8 cellular contexts compared by ENCODE assay signal in genomic region chr2:75647771-75648170, GRCh38. TPM values are rescaled to one million over a fixed set of nuclear protein-coding genes. Genes with fewer than 3 reads are reported as not detected.
A peak's percentile ranks its signal among the peaks of the same experiment; 100 is the strongest.
DNase-seq lines count a peak whose midpoint lies in the region; ATAC-seq, FAIRE-seq and TF ChIP-seq lines count a peak whose summit lies in the region.

No MANE protein-coding gene starts in this region.

- no peak overlapping the region for H2BK5ac ChIP-seq in IMR-90 (ENCODE audit: low read depth, low read length, poor library complexity, severe bottlenecking)

- no peak overlapping the region for H4K91ac ChIP-seq in IMR-90 (ENCODE audit: insufficient read depth, low read depth, low read length)

- H3K4ac ChIP-seq in IMR-90 (ENCODE audit: low read depth, low read length) = no peak overlapping the region

- CTCF ChIA-PET in IMR-90 (lab: Yijun Ruan, JAX) (no interaction called here), GM12878 (lab: Yijun Ruan, JAX) (interaction anchor here (0.9 to 5.8 kb wide), 12 partner anchors 9 to 811 kb away, joined by 3 to 49 read pairs (median 5); partner anchors contain the start of gene GCFC2)

- no CpG with 5 or more reads among the region's 3 CpGs for WGBS in IMR-90 (ENCODE audit: extremely low coverage in 2 of 2, insufficient read length in 1 of 2), 2 experiments
- 46% methylated on average over 3 of the region's 3 CpGs for WGBS in GM12878 (ENCODE audit: insufficient coverage, insufficient replicate concordance, low lambda C conversion rate, missing lambda C conversion rate)

- no peaks in the 10 kb centered on the region for H3K27me3 Mint-ChIP-seq in CD14-positive monocyte (ENCODE audit: low read depth in 3 of 3)

- H3K36me3 ChIP-seq in IMR-90 (ENCODE audit: control insufficient read depth, insufficient read depth, low read length) (peaks cover 12% of the 10 kb centered on the region), GM12878 (ENCODE audit: control insufficient read depth in 2 of 2, insufficient read depth in 2 of 2, low read length in 1 of 2) (peaks cover 1 to 17% of the 10 kb centered on the region in 2 experiments; a peak in 3 of 4 replicates), muscle layer of duodenum (ENCODE audit: control insufficient read depth in 1 of 2, insufficient read depth in 2 of 2, low read length in 2 of 2) (peaks cover 8 to 24% of the 10 kb centered on the region in 2 donors)

- FAIRE-seq in GM12878 (lab: Jason Lieb, UNC) = no peak

- no peak for ATAC-seq in IMR-90 (ENCODE audit: low read depth)
- ATAC-seq in GM12878 = 0 out of 3 replicates have a peak, but pooled peaks have one; percentile 12
- ATAC-seq in GM18909 (IDR thresholded peaks at IDR 0.05; ENCODE audit: poor library complexity, unreplicated experiment) = no peak

- peaks cover 24% of the 10 kb centered on the region for H3K79me2 ChIP-seq in GM12878 (ENCODE audit: control insufficient read depth, insufficient read depth, low read length)

- H2AK9ac ChIP-seq in IMR-90 (replicated peaks; ENCODE audit: low read depth, low read length, poor library complexity) = no peak overlapping the region

- no peak overlapping the region for H3K27ac Mint-ChIP-seq in CD14-positive monocyte

- no peak overlapping the region for H2BK15ac ChIP-seq in IMR-90 (ENCODE audit: low read depth, low read length)

- peaks cover 0 to 3% (median 0%) of the 10 kb centered on the region in 7 donors for H3K9me3 Mint-ChIP-seq in CD14-positive monocyte

- DNase-seq in CD14-positive monocyte (ENCODE audit: low spot score) = no peak
- DNase-seq in IMR-90 = no peak
- no peak for DNase-seq in GM12878 (ENCODE audit: low read depth, low spot score)
- no peak for DNase-seq in HuH-7.5 (ENCODE audit: low spot score)
- DNase-seq in NOMO-1 (lab: John Stamatoyannopoulos, UW; ENCODE audit: unreplicated experiment in 2 of 2) = no peak
- DNase-seq in GM03348 (ENCODE audit: low spot score) = no peak

- H3K4me2 ChIP-seq in IMR-90 (ENCODE audit: low read depth, low read length) = no peak overlapping the region
- H3K4me2 ChIP-seq in GM12878 (ENCODE audit: control insufficient read depth, insufficient read depth) = peak overlapping the region; percentile 73

- H3K4me1 ChIP-seq in IMR-90 (ENCODE audit: control insufficient read depth, insufficient read depth, low read length) (no peaks in the 10 kb centered on the region), GM12878 (ENCODE audit: control insufficient read depth, insufficient read depth, low read length) (no peaks in the 10 kb centered on the region), muscle layer of duodenum (ENCODE audit: control insufficient read depth in 1 of 2, insufficient read depth in 2 of 2, low read length in 2 of 2) (peaks cover 0 to 15% of the 10 kb centered on the region in 2 donors)

- H4K8ac ChIP-seq in IMR-90 (ENCODE audit: low read depth in 2 of 2, low read length in 2 of 2) = no peak overlapping the region

- H3K18ac ChIP-seq in IMR-90 (ENCODE audit: low read depth, low read length) = no peak overlapping the region

- H3K27ac ChIP-seq in IMR-90 (ENCODE audit: insufficient read depth, low read length) (no peak overlapping the region), GM12878 (ENCODE audit: control insufficient read depth, insufficient read depth) (peak overlapping the region; percentile 83), muscle layer of duodenum (ENCODE audit: low read length) (no peak overlapping the region)

- TF ChIP-seq RAD21 in IMR-90 (IDR thresholded peaks at IDR 0.05; ENCODE audit: low read length) (no peak), GM12878 (IDR thresholded peaks at IDR 0.05; ENCODE audit: insufficient read depth, low read depth, low read length) (no peak)

- POLR2A ChIA-PET in IMR-90 (lab: Charles Lee; ENCODE audit: unreplicated experiment) = no interaction called here
- POLR2A ChIA-PET in GM12878 (lab: Charles Lee) = interaction anchor here (0.5 to 2.0 kb wide), 4 partner anchors 9 to 406 kb away, joined by 3 to 5 read pairs (median 4); no protein-coding TSS in a partner anchor

- no peak overlapping the region for H4K5ac ChIP-seq in IMR-90 (ENCODE audit: low read depth, low read length)

- dilution Hi-C loops in IMR-90 (cut with HindIII; ENCODE audit: low sequenced_read_pairs, unreplicated experiment) = loop anchor here (25.0 kb wide), 1 partner anchor 185 kb away; no protein-coding TSS in a partner anchor

- no peak overlapping the region for H3K56ac ChIP-seq in IMR-90 (ENCODE audit: extremely low read depth, insufficient read depth, low read length)

- intact Hi-C loops in CD14-positive monocyte (cut with micrococcal nuclease) (no loop called here), IMR-90 (cut with micrococcal nuclease) (no loop called here), GM12878 (cut with micrococcal nuclease; ENCODE audit: unreplicated experiment) (loop anchor here (2.0 kb wide), 1 partner anchor 63 kb away; the partner anchor contains the start of gene GCFC2)

- H3K27me3 ChIP-seq in IMR-90 (ENCODE audit: control insufficient read depth, insufficient read depth, low read length) = no peaks in the 10 kb centered on the region
- H3K27me3 ChIP-seq in GM12878 (replicated peaks in 1 of 2; ENCODE audit: control insufficient read depth in 2 of 2, insufficient read depth in 2 of 2, low read length in 1 of 2) = no peaks in the 10 kb centered on the region
- H3K27me3 ChIP-seq in muscle layer of duodenum (ENCODE audit: low read depth, low read length) = no peaks in the 10 kb centered on the region

- H3K9me3 ChIP-seq in IMR-90 (ENCODE audit: control insufficient read depth, insufficient read depth, low read length) (no peaks in the 10 kb centered on the region), GM12878 (replicated peaks; ENCODE audit: control insufficient read depth, insufficient read depth, low read length) (no peaks in the 10 kb centered on the region), muscle layer of duodenum (ENCODE audit: control insufficient read depth in 1 of 2, low read length in 2 of 2) (no peaks in the 10 kb centered on the region)

- H4K20me1 ChIP-seq in IMR-90 (ENCODE audit: insufficient read depth, low read length) = no peaks in the 10 kb centered on the region
- H4K20me1 ChIP-seq in GM12878 (ENCODE audit: control insufficient read depth, insufficient read depth) = no peaks in the 10 kb centered on the region

- H3K23ac ChIP-seq in IMR-90 (ENCODE audit: low read depth, low read length) = no peak overlapping the region

- H3K4me1 Mint-ChIP-seq in CD14-positive monocyte = peaks cover 6% of the 10 kb centered on the region

- H3K4me3 ChIP-seq in IMR-90 (ENCODE audit: insufficient read depth, low read depth, low read length) (peak overlapping the region; percentile 66; the same call in 1 of the 2 replicates), GM12878 (peak overlapping the region; percentile 92), muscle layer of duodenum (ENCODE audit: low read depth in 1 of 2, low read length in 2 of 2) (peak overlapping the region; percentile 72 to 93)

- no peak for TF ChIP-seq EP300 in GM12878 (IDR thresholded peaks at IDR 0.05; ENCODE audit: borderline replicate concordance in 1 of 2, control insufficient read depth in 1 of 2, low read depth in 2 of 2, low read length in 2 of 2)

- no TSS peak for BruUV-seq in IMR-90 (replicated peaks; lab: Mats Ljungman, UMichigan)
- BruUV-seq in GM12878 (replicated peaks; lab: Mats Ljungman, UMichigan) = no TSS peak

- H2AFZ ChIP-seq in IMR-90 (replicated peaks; ENCODE audit: low read length, poor library complexity) (no peak overlapping the region), GM12878 (ENCODE audit: control insufficient read depth, low read depth, low read length) (peak overlapping the region; percentile 98; the same call in 1 of the 2 replicates)

- peaks cover 34 to 35% of the 10 kb centered on the region in 2 donors for H3K36me3 Mint-ChIP-seq in CD14-positive monocyte

- peak overlapping the region; percentile 92 for H3K4me3 Mint-ChIP-seq in CD14-positive monocyte

- no peak overlapping the region for H2AK5ac ChIP-seq in IMR-90 (ENCODE audit: low read depth, low read length)

- in situ Hi-C loops in IMR-90 (cut with MboI; ENCODE audit: low sequenced_read_pairs) (no loop called here), GM12878 (cut with MboI) (no loop called here)

- TF ChIP-seq CTCF in CD14-positive monocyte (IDR thresholded peaks at IDR 0.05) = no peak
- no peak for TF ChIP-seq CTCF in IMR-90 (conservative IDR thresholded peaks at IDR 0.05; ENCODE audit: low read depth, low read length)
- TF ChIP-seq CTCF in GM12878 (IDR thresholded peaks at IDR 0.05 in 2 of 3, conservative IDR thresholded peaks at IDR 0.05 in 1 of 3; ENCODE audit: control insufficient read depth in 2 of 3, extremely low read depth in 1 of 3, insufficient read depth in 1 of 3, low read depth in 3 of 3, low read length in 3 of 3) = no peak

- peaks cover 4 to 32% of the 10 kb centered on the region in 2 experiments for H3K79me1 ChIP-seq in IMR-90 (ENCODE audit: low read depth in 1 of 2, low read length in 2 of 2)

- TF ChIP-seq POLR2A in IMR-90 (IDR thresholded peaks at IDR 0.05; ENCODE audit: low read depth, low read length) (no peak), GM12878 (IDR thresholded peaks at IDR 0.05; ENCODE audit: low read depth, low read length) (no peak)

- no peak overlapping the region for H3K14ac ChIP-seq in IMR-90 (replicated peaks; ENCODE audit: low read depth, low read length)

- 0 out of 2 replicates have a peak, but pooled peaks cover 5% of the 10 kb centered on the region for H3K9me1 ChIP-seq in IMR-90 (ENCODE audit: insufficient read depth, low read length)

- SMC1A ChIA-PET in GM12878 (lab: Charles Lee; ENCODE audit: uncharacterized antibody, unreplicated experiment) = interaction anchor here (0.6 to 3.2 kb wide), 6 partner anchors 9 to 590 kb away, joined by 3 to 21 read pairs (median 5); no protein-coding TSS in a partner anchor

- H2BK20ac ChIP-seq in IMR-90 (ENCODE audit: low read depth, low read length) = no peak overlapping the region

- H2BK120ac ChIP-seq in IMR-90 (ENCODE audit: low read depth, low read length) = no peak overlapping the region

- no peak overlapping the region for H3K9ac ChIP-seq in IMR-90 (ENCODE audit: low read depth, low read length)
- peak overlapping the region; percentile 91 for H3K9ac ChIP-seq in GM12878 (ENCODE audit: control insufficient read depth, insufficient read depth, low read length)

- RAD21 ChIA-PET in GM12878 (lab: Charles Lee; ENCODE audit: unreplicated experiment) = no interaction called here

RNA-seq across cellular contexts. Expression of gene MRPL19, which starts 1.2 kb away (rescaled TPM):
- polyA plus RNA-seq in CD14-positive monocyte (10 to 100 TPM; 25.0 TPM), IMR-90 (2012; rRNA removed) (23.4 and 24.8 TPM in 2 replicates), GM12878 (2011; rRNA removed) (63.1 and 105 TPM in 2 replicates), GM12878 (2014; fragmentation: Illumina TruSeq; extraction: Trizol) (43.7 and 55.7 TPM in 2 replicates), GM12878 (2014; fragmentation: Nextera tagmentation; extraction: Ambion mirVana) (10 to 100 TPM; 13.1 to 17.9 TPM), GM12878 (2014; rRNA removed) (52.7 and 63.0 TPM in 2 replicates), GM12878 (2016; fragmentation: Nextera tagmentation; extraction: Ambion mirVana) (10 to 100 TPM; 89.7 to 99.0 TPM)
- total RNA-seq in IMR-90 (2012; rRNA removed) (28.5 and 48.0 TPM in 2 replicates), GM12878 (2014; rRNA removed) (54.1 and 60.4 TPM in 2 replicates), GM12878 (2014; rRNA removed; fragmentation: Illumina TruSeq; extraction: Trizol) (42.1 and 46.8 TPM in 2 replicates), GM12878 (2021) (62.1 and 63.0 TPM in 2 replicates)
- polyA plus RNA-seq in IMR-90 (2012; cell fraction: cytosol; rRNA removed) = 16.8 and 33.2 TPM in 2 replicates
- polyA plus RNA-seq in IMR-90 (2012; cell fraction: nucleus; rRNA removed; ENCODE audit: low replicate concordance) = 3.4 and 5.3 TPM in 2 replicates
- 56.5 and 60.0 TPM in 2 replicates for total RNA-seq in GM12878 (2013; cell fraction: nucleolus; rRNA removed)
- polyA plus RNA-seq in GM12878 (2011; ENCODE audit: low read depth) = 14.5 TPM
- 17.8 and 19.2 TPM in 2 replicates for polyA plus RNA-seq in GM12878 (2011; cell fraction: cytosol; rRNA removed)
- polyA plus RNA-seq in GM12878 (2011; cell fraction: nucleus; rRNA removed) = 18.9 and 21.4 TPM in 2 replicates
- 18.3 and 24.9 TPM in 2 replicates for polyA plus RNA-seq in GM12878 (2012)
- polyA minus RNA-seq in GM12878 (2011; rRNA and poly(A)+ RNA removed) = 21.8 and 27.0 TPM in 2 replicates
- polyA minus RNA-seq in GM12878 (2011; cell fraction: cytosol; rRNA and poly(A)+ RNA removed) = 9.9 and 12.6 TPM in 2 replicates
- polyA minus RNA-seq in GM12878 (2011; cell fraction: nucleus; rRNA and poly(A)+ RNA removed) = 56.1 and 87.4 TPM in 2 replicates
